Comparison of ENCODE assay signal across 5 cellular contexts in genomic region chr12:112682586-112682985, GRCh38.
"Had no signal": no experiment of that assay in that cellular context is flagged by ENCODE, and none has a peak within 500 bp of the region (broad histone marks: within the 10 kb centered on the region; RNA-seq: fewer than 3 reads in every experiment).

No MANE protein-coding gene starts in this region.

- H2AFZ ChIP-seq: GM23338 had no signal

- ATAC-seq: GM23338, K562 had no signal

- DNase-seq: H9, HCEC 1CT, IMR-90 had no signal

- H3K4me3 ChIP-seq: GM23338, K562 had no signal

- H3K4me2 ChIP-seq: GM23338 had no signal
